In genomic region chr10:101304316-101304715, GRCh38 we compare ENCODE assay signal across 28 cellular contexts. TPM values are rescaled to one million over a fixed set of nuclear protein-coding genes. Genes with fewer than 3 reads are reported as not detected.
DNase-seq lines count a peak whose midpoint lies in the region; ATAC-seq and TF ChIP-seq lines count a peak whose summit lies in the region.
"Had no signal": no experiment of that assay in that cellular context is flagged by ENCODE, and none has a peak within 500 bp of the region (broad histone marks: within the 10 kb centered on the region; RNA-seq: fewer than 3 reads in every experiment).

No MANE protein-coding gene starts in this region.

- H3K27me3 ChIP-seq in SJCRH30 (no peaks in the 10 kb centered on the region), lower lobe of right lung (ENCODE audit: low read depth) (peaks cover 26% of the 10 kb centered on the region)

- H3K27ac ChIP-seq in SJCRH30 (peak overlapping the region; percentile 87), caudate nucleus (ENCODE audit: low read depth, low read length) (peak overlapping the region; percentile 68), substantia nigra (ENCODE audit: low read depth, low read length, poor library complexity, severe bottlenecking) (peak overlapping the region; percentile 47), lower lobe of right lung (no peak overlapping the region)
- H3K27ac ChIP-seq: A549, C4-2B had no signal

- H3K4me3 Mint-ChIP-seq in nephron (peak overlapping the region in 1 of 3 experiments; percentile 28), HFFc6 (no peak overlapping the region)
- H3K4me3 Mint-ChIP-seq: B cell; CD8-positive, alpha-beta T cell had no signal

- ATAC-seq in left lobe of liver, result no peak
- ATAC-seq in lower lobe of right lung, result no peak
- ATAC-seq: A549; CD8-positive, alpha-beta T cell; HepG2; PC-3; SK-N-SH treated with all-trans-retinoic acid at 6 μM for 48 hours had no signal

- H3K4me3 ChIP-seq in SJCRH30 (peak overlapping the region; percentile 30), lower lobe of right lung (no peak overlapping the region)
- H3K4me3 ChIP-seq: A549 had no signal

- H3K36me3 ChIP-seq in SJCRH30, result no peaks in the 10 kb centered on the region
- H3K36me3 ChIP-seq in lower lobe of right lung, result no peaks in the 10 kb centered on the region

- DNase-seq in SJCRH30 (peak; percentile 88 to 95), caudate nucleus (lab: John Stamatoyannopoulos, UW) (peak in 19 of 61 donors; percentile 16 to 69 (median 37)), substantia nigra (lab: John Stamatoyannopoulos, UW) (peak in 4 of 49 donors; percentile 5 to 22 (median 16)), HFFc6 (no peak), left lobe of liver (ENCODE audit: low spot score) (no peak), lower lobe of right lung (no peak)
- DNase-seq: Caco-2; CD8-positive, alpha-beta T cell; DMS 273 treated with DMSO at 0.1 percent for 48 hours; DMS79 treated with DMSO at 0.1 percent for 48 hours; GF-D8; GOT3; HCEC 1CT; Karpas-422; MV-4-11; NCI-H1105; NCI-H1436 treated with DMSO at 0.1 percent for 48 hours; NCI-H1930; NCI-H2107; NCI-H524; NK-92 treated with Interleukin-12 subunit alpha and Interleukin-12 subunit beta, amount 100 ng/mL, for 24 hours; PC-3 had no signal

- H3K9me3 ChIP-seq in SJCRH30 (replicated peaks), result no peaks in the 10 kb centered on the region
- H3K9me3 ChIP-seq in lower lobe of right lung, result no peaks in the 10 kb centered on the region
- H3K9me3 ChIP-seq: A549, Caco-2 had no signal

- H3K27me3 Mint-ChIP-seq in nephron (ENCODE audit: low read depth), result peaks cover 49% of the 10 kb centered on the region
- peaks cover 46% of the 10 kb centered on the region for H3K27me3 Mint-ChIP-seq in HFFc6 (ENCODE audit: insufficient read depth)

- H3K27ac Mint-ChIP-seq in nephron (peak overlapping the region; percentile 48 to 72 (median 63)), HFFc6 (no peak overlapping the region)
- H3K27ac Mint-ChIP-seq: B cell; CD8-positive, alpha-beta T cell had no signal

- TF ChIP-seq CTCF in nephron (IDR thresholded peaks at IDR 0.05; ENCODE audit: unreplicated experiment in 3 of 3) (no peak), HFFc6 (IDR thresholded peaks at IDR 0.05) (no peak), lower lobe of right lung (IDR thresholded peaks at IDR 0.05) (no peak)

- no peaks in the 10 kb centered on the region for H3K36me3 Mint-ChIP-seq in nephron (ENCODE audit: low read depth)
- no peaks in the 10 kb centered on the region for H3K36me3 Mint-ChIP-seq in HFFc6 (ENCODE audit: low read depth)
- H3K36me3 Mint-ChIP-seq: CD8-positive, alpha-beta T cell had no signal

- H3K9me3 Mint-ChIP-seq in nephron, result no peaks in the 10 kb centered on the region
- no peaks in the 10 kb centered on the region for H3K9me3 Mint-ChIP-seq in HFFc6
- H3K9me3 Mint-ChIP-seq: CD8-positive, alpha-beta T cell had no signal

- intact Hi-C loops in lower lobe of right lung (cut with DNase I), result no loop called here

- H3K4me1 ChIP-seq in SJCRH30 (peaks cover 50% of the 10 kb centered on the region), lower lobe of right lung (no peaks in the 10 kb centered on the region)
- H3K4me1 ChIP-seq: A549, Caco-2 had no signal

- H3K4me1 Mint-ChIP-seq in nephron (peaks cover 60% of the 10 kb centered on the region), HFFc6 (ENCODE audit: low read depth) (peaks cover 6% of the 10 kb centered on the region; the same call in 1 of the 2 replicates)
- H3K4me1 Mint-ChIP-seq: B cell had no signal

RNA-seq across cellular contexts. Expression of gene BTRC, which starts 49.6 kb away (rescaled TPM):
- 42.5 and 45.4 TPM in 2 replicates for total RNA-seq in SJCRH30 (2014; rRNA removed; shearing (Covaris generic))
- total RNA-seq in HFFc6 (2021; fragmentation: NEBNext Ultra II Directional; extraction: Animal tissue kit (Norgen Biotek cat#: 25700)), result 10 to 100 TPM; 22.3 to 27.9 (median 24.5) TPM
- total RNA-seq in left lobe of liver, result 7.1 TPM
- total RNA-seq in lower lobe of right lung, result 17.3 TPM

Comparison
In these comparisons a context has a peak if more than half of its experiments do, and no peak if none do; other contexts are left out.
1. DNase-seq: peak in SJCRH30 (2 of 2); none in HFFc6 (single experiment), left lobe of liver (single experiment) and lower lobe of right lung (single experiment).